Comparison of ENCODE assay signal across 9 cellular contexts in the genomic region with DNA sequence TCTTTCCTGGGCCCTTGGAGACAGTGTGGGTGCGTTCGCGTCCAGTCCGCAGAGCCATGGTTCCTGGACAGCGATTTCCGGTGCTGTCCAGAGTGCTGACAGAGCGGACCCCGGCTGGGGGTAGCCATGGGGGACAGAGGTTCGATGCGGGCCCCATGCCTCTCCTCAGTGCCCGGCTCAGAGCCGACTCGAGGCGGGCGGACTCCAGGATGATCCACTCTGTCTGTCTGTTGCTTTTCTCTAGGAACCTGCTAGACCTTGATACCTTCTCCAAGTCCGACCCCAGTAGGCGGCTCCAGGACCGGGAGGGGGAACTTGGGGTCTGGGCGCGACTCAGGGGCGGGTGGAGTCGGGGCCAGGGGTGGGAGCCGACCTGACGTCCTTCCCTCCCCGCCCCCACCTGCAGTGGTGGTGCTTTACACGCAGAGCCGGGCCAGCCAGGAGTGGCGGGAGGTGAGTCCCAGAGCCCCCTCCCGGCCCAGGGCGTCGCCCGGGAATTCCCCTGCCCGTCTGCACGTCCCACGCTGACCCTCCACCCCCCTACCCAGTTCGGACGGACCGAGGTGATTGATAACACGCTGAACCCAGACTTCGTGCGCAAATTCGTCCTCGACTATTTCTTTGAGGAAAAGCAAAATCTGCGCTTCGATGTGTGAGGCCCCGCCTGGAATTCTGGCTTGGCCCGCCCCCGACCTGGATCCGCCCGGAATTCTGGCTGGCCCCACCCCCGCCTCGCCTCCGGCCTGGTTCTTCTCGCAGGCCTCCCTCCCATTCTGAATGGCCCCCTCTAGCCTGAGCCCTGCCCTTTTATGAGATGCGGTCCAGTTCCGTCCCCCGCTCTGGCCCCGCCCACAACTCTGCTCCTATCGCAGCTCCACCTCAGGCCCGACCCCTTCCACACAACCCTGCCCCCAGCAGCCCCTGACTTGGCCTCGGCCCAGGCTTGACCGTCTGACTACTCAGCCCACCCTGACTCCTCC. TPM values are rescaled to one million over a fixed set of nuclear protein-coding genes. Genes with fewer than 3 reads are reported as not detected.
DNase-seq lines count a peak whose midpoint lies in the region; ATAC-seq, FAIRE-seq and TF ChIP-seq lines count a peak whose summit lies in the region.
"Had no signal": no experiment of that assay in that cellular context is flagged by ENCODE, and none has a peak within 500 bp of the region (broad histone marks: within the 10 kb centered on the region; RNA-seq: fewer than 3 reads in every experiment).

No MANE protein-coding gene starts in this region.

- peaks cover 0 to 5% of the 10 kb centered on the region in 2 donors for H3K27me3 ChIP-seq in body of pancreas

- H3K36me3 ChIP-seq in body of pancreas (replicated peaks in 1 of 2; ENCODE audit: insufficient read depth in 1 of 2, low read depth in 2 of 2) = no peaks in the 10 kb centered on the region

- 1 to 4% methylated on average over 8 to 62 of the region's 62 CpGs for WGBS in body of pancreas, 2 donors

- ATAC-seq in body of pancreas (peak; percentile 68), GM18858 (IDR thresholded peaks at IDR 0.05; ENCODE audit: unreplicated experiment) (no peak), HG03039 (IDR thresholded peaks at IDR 0.05; ENCODE audit: unreplicated experiment) (no peak)

- no peak overlapping the region for H3K4me3 ChIP-seq in body of pancreas

- no peak overlapping the region for H3K27ac ChIP-seq in body of pancreas
- H3K27ac ChIP-seq: neutrophil had no signal

- H3K4me1 ChIP-seq in body of pancreas = peaks cover 18% of the 10 kb centered on the region

- TF ChIP-seq CTCF in body of pancreas (IDR thresholded peaks at IDR 0.05) (no peak), D721Med (IDR thresholded peaks at IDR 0.05; ENCODE audit: insufficient read depth, missing control alignments) (no peak)

- DNase-seq in DMS79 (lab: John Stamatoyannopoulos, UW) = peak; percentile 35
- peak; percentile 10 for DNase-seq in LoVo (ENCODE audit: low spot score)
- peak in 3 of 4 donors; percentile 28 to 41 (median 31) for DNase-seq in body of pancreas
- DNase-seq in iPS-NIHi11 (ENCODE audit: low spot score) = peak; percentile 95
- DNase-seq in stimulated activated CD4-positive, alpha-beta T cell treated with anti-CD3 and anti-CD28 coated beads, Interleukin-15, amount 100 ng/mL, for 24 hours = peak; percentile 37
- DNase-seq in D721Med (ENCODE audit: insufficient read length, low spot score) = no peak

- no peak for FAIRE-seq in D721Med (lab: Jason Lieb, UNC)

- TF ChIP-seq POLR2A in body of pancreas (IDR thresholded peaks at IDR 0.05) = no peak

- H3K9me3 ChIP-seq in body of pancreas = no peaks in the 10 kb centered on the region
- H3K9me3 ChIP-seq: neutrophil had no signal

- intact Hi-C loops in body of pancreas (cut with DNase I) = no loop called here

RNA-seq across cellular contexts. Expression of gene CPNE9, which starts 1.0 kb away (rescaled TPM):
- not detected for total RNA-seq in body of pancreas

RNA-seq across cellular contexts. Expression of gene BRPF1, which starts 26.9 kb away (rescaled TPM):
- 10 to 100 TPM in 1 of 2 donors, 1 to 10 TPM in 1; 9.6 to 10.9 TPM for total RNA-seq in body of pancreas

RNA-seq across cellular contexts. Expression of gene OGG1, which starts 45.1 kb away (rescaled TPM):
- 10 to 100 TPM; 18.1 to 28.3 TPM for total RNA-seq in body of pancreas

RNA-seq across cellular contexts. Expression of gene MTMR14, which starts 55.3 kb away (rescaled TPM):
- 10 to 100 TPM; 15.2 to 16.3 TPM for total RNA-seq in body of pancreas
